8 cellular contexts compared by ENCODE assay signal in genomic region chr1:109984190-109984455, GRCh38. TPM values are rescaled to one million over a fixed set of nuclear protein-coding genes. Genes with fewer than 3 reads are reported as not detected.
DNase-seq lines count a peak whose midpoint lies in the region; TF ChIP-seq lines count a peak whose summit lies in the region.

No MANE protein-coding gene starts in this region.

- H3K27me3 ChIP-seq in fibroblast of lung (ENCODE audit: control insufficient read depth, insufficient read depth, low read length): no peaks in the 10 kb centered on the region
- H3K27me3 ChIP-seq in sigmoid colon: no peaks in the 10 kb centered on the region

- peak overlapping the region in 1 of 4 experiments; percentile 82 for H3K4me3 ChIP-seq in fibroblast of lung (replicated peaks in 1 of 4; ENCODE audit: control extremely low read depth in 1 of 4, insufficient read depth in 1 of 4, low read depth in 3 of 4, low read length in 4 of 4)
- peak overlapping the region in 1 of 4 donors; percentile 75 for H3K4me3 ChIP-seq in sigmoid colon

- WGBS in sigmoid colon, 2 donors: 12 to 13% methylated on average over 7 of the region's 7 CpGs

- intact Hi-C loops in sigmoid colon (cut with DNase I): loop anchor here (1.0 to 5.0 kb wide), 6 partner anchors 51 to 342 kb away; partner anchors contain the start of genes CSF1 and STRIP1

- peak overlapping the region; percentile 97 for H3K27ac ChIP-seq in fibroblast of lung (ENCODE audit: insufficient read depth, low read length)
- H3K27ac ChIP-seq in sigmoid colon: peak overlapping the region; percentile 94 to 98 (median 96)

- peaks cover 36% of the 10 kb centered on the region for H3K79me2 ChIP-seq in fibroblast of lung (ENCODE audit: control insufficient read depth, insufficient read depth, low read length)

- DNase-seq in GM20000 (ENCODE audit: low spot score) (peak; percentile 26), RPMI7951 (ENCODE audit: low read depth) (peak; percentile 73), fibroblast of lung (ENCODE audit: low read depth in 2 of 2) (peak in 1 of 2 donors; percentile 47), sigmoid colon (no peak), GM13976 (ENCODE audit: low spot score) (no peak), NCI-H2171 treated with DMSO at 0.1 percent for 48 hours (lab: John Stamatoyannopoulos, UW) (no peak)
- no peak for DNase-seq in NK-92 treated with Interleukin-12 subunit alpha and Interleukin-12 subunit beta, amount 100 ng/mL, for 24 hours (lab: John Stamatoyannopoulos, UW)
- no peak for DNase-seq in stimulated activated CD4-positive, alpha-beta T cell treated with anti-CD3 and anti-CD28 coated beads, Interleukin-1b, Interleukin-23, amount 100 ng/mL, for 48 hours

- H3K36me3 ChIP-seq in fibroblast of lung (ENCODE audit: control insufficient read depth, insufficient read depth, low read length): no peaks in the 10 kb centered on the region
- H3K36me3 ChIP-seq in sigmoid colon: no peaks in the 10 kb centered on the region

- H2AFZ ChIP-seq in fibroblast of lung (ENCODE audit: low read length): peak overlapping the region; percentile 71

- TF ChIP-seq CTCF in GM20000 (IDR thresholded peaks at IDR 0.05; ENCODE audit: extremely low read depth, missing control alignments): no peak
- TF ChIP-seq CTCF in fibroblast of lung (conservative IDR thresholded peaks at IDR 0.05 in 1 of 2, IDR thresholded peaks at IDR 0.05 in 1 of 2; ENCODE audit: low read depth in 1 of 2, low read length in 2 of 2): no peak
- no peak for TF ChIP-seq CTCF in sigmoid colon (IDR thresholded peaks at IDR 0.05)
- no peak for TF ChIP-seq CTCF in GM13976 (IDR thresholded peaks at IDR 0.05; ENCODE audit: borderline replicate concordance, control extremely low read depth, extremely low read depth, insufficient read depth, missing control alignments)

- H3K9me3 ChIP-seq in fibroblast of lung (ENCODE audit: control insufficient read depth, insufficient read depth, low read depth, low read length) (no peaks in the 10 kb centered on the region), sigmoid colon (no peaks in the 10 kb centered on the region)

- H3K9ac ChIP-seq in fibroblast of lung (ENCODE audit: insufficient read depth, low read length): no peak overlapping the region

- peak overlapping the region; percentile 60 for H3K4me2 ChIP-seq in fibroblast of lung (ENCODE audit: extremely low read depth, insufficient read depth, low read length)

- H3K4me1 ChIP-seq in fibroblast of lung (ENCODE audit: control insufficient read depth, extremely low read depth, insufficient read depth, low read length) (peaks cover 16% of the 10 kb centered on the region), sigmoid colon (peaks cover 0 to 60% (median 51%) of the 10 kb centered on the region in 4 donors)

- H4K20me1 ChIP-seq in fibroblast of lung (ENCODE audit: control insufficient read depth, extremely low read depth, insufficient read depth, low read length): no peaks in the 10 kb centered on the region

- TF ChIP-seq POLR2A in sigmoid colon (IDR thresholded peaks at IDR 0.05): no peak

- in situ Hi-C loops in GM13976 (cut with MboI; ENCODE audit: low sequenced_read_pairs, unreplicated experiment): loop anchor here (5.0 to 10.0 kb wide), 2 partner anchors 342 to 439 kb away; partner anchors contain the start of gene GNAI3

- TF ChIP-seq EP300 in sigmoid colon (IDR thresholded peaks at IDR 0.05): no peak

RNA-seq across cellular contexts. Expression of gene AHCYL1, which starts 0.4 kb away (rescaled TPM):
- total RNA-seq in RPMI7951 (2014; rRNA removed; shearing (Covaris generic)): 43.1 and 47.5 TPM in 2 replicates
- total RNA-seq in fibroblast of lung: 60.1 and 70.5 TPM in 2 replicates
- polyA plus RNA-seq in fibroblast of lung: 73.4 and 83.3 TPM in 2 replicates
- 59.5 and 77.1 TPM in 2 replicates for polyA plus RNA-seq in fibroblast of lung (2012)
- 116 and 133 TPM in 2 replicates for polyA minus RNA-seq in fibroblast of lung (ENCODE audit: low replicate concordance)
- total RNA-seq in sigmoid colon: 10 to 100 TPM; 58.2 to 76.7 (median 73.4) TPM
- 10 to 100 TPM; 42.6 to 57.3 (median 49.1) TPM for polyA plus RNA-seq in sigmoid colon

RNA-seq across cellular contexts. Expression of gene STRIP1, which starts 50.3 kb away (rescaled TPM):
- 25.7 and 27.6 TPM in 2 replicates for total RNA-seq in RPMI7951 (2014; rRNA removed; shearing (Covaris generic))
- 41.9 and 43.8 TPM in 2 replicates for total RNA-seq in fibroblast of lung
- 17.2 and 27.0 TPM in 2 replicates for polyA plus RNA-seq in fibroblast of lung
- 12.2 and 18.5 TPM in 2 replicates for polyA plus RNA-seq in fibroblast of lung (2012)
- 24.0 and 28.1 TPM in 2 replicates for polyA minus RNA-seq in fibroblast of lung (ENCODE audit: low replicate concordance)
- 10 to 100 TPM; 32.8 to 47.8 (median 36.1) TPM for total RNA-seq in sigmoid colon
- 10 to 100 TPM in 1 of 3 donors, 1 to 10 TPM in 2; 7.9 to 24.8 (median 9.6) TPM for polyA plus RNA-seq in sigmoid colon

Comparison
In these comparisons a context has a peak if more than half of its experiments do, and no peak if none do; other contexts are left out.
1. DNase-seq: peak in GM20000 (single experiment) and RPMI7951 (single experiment); none in sigmoid colon (single experiment), GM13976 (single experiment), NCI-H2171 treated with DMSO at 0.1 percent for 48 hours (single experiment), NK-92 treated with Interleukin-12 subunit alpha and Interleukin-12 subunit beta, amount 100 ng/mL, for 24 hours (single experiment) and stimulated activated CD4-positive, alpha-beta T cell treated with anti-CD3 and anti-CD28 coated beads, Interleukin-1b, Interleukin-23, amount 100 ng/mL, for 48 hours (single experiment).